In the genomic region with DNA sequence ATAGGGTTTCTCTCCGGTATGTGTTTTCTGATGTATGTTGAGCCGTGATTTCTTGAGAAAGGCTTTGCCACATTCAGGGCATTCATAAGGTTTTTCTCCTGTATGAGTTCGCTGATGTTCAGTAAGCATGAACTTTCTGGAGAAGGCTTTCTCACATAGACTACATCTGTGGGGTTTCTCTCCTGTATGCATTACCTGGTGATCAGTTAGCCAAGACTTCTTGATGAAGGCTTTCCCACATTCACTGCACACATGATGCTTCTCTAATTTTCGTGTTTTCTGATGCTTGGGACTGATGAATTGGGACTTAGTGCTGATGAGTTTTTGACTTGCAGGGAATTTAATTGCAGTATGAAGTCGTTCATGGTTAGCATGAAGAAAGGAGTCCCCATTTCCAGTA, we compare ENCODE assay signal across 27 cellular contexts. TPM values are rescaled to one million over a fixed set of nuclear protein-coding genes. Genes with fewer than 3 reads are reported as not detected.
DNase-seq lines count a peak whose midpoint lies in the region; ATAC-seq, FAIRE-seq and TF ChIP-seq lines count a peak whose summit lies in the region.
"Had no signal": no experiment of that assay in that cellular context is flagged by ENCODE, and none has a peak within 500 bp of the region (broad histone marks: within the 10 kb centered on the region; RNA-seq: fewer than 3 reads in every experiment).

No MANE protein-coding gene starts in this region.

- H3K4me3 ChIP-seq in liver (ENCODE audit: low read depth in 1 of 3, low read length in 3 of 3) (peak overlapping the region in 2 of 3 donors; percentile 62 to 70), right lobe of liver (no peak overlapping the region), K562 (no peak overlapping the region), kidney (ENCODE audit: low read length in 2 of 2) (peak overlapping the region; percentile 5 to 10), thoracic aorta (peak overlapping the region; percentile 4), MG63 (no peak overlapping the region), lower lobe of right lung (no peak overlapping the region)
- H3K4me3 ChIP-seq: SJSA1 had no signal

- no peak overlapping the region for H3K4me3 Mint-ChIP-seq in activated CD4-positive, alpha-beta memory T cell treated with anti-CD3 and anti-CD28 coated beads, Interleukin-2, amount 10 ng/mL, durations not matched to agents 7 days and 5 days
- H3K4me3 Mint-ChIP-seq: CD4-positive, alpha-beta T cell had no signal

- BruUV-seq in K562 (replicated peaks; lab: Mats Ljungman, UMichigan), result no TSS peak

- no peaks in the 10 kb centered on the region for H3K4me1 ChIP-seq in liver (ENCODE audit: control insufficient read depth in 4 of 4, insufficient read depth in 4 of 4, low read length in 3 of 4)
- no peaks in the 10 kb centered on the region for H3K4me1 ChIP-seq in right lobe of liver
- peaks cover 0 to 7% of the 10 kb centered on the region in 2 experiments; a peak in 1 of 5 replicates for H3K4me1 ChIP-seq in K562 (replicated peaks in 1 of 2; ENCODE audit: control insufficient read depth in 2 of 2, insufficient read depth in 2 of 2, low read length in 2 of 2)
- H3K4me1 ChIP-seq in kidney (ENCODE audit: control insufficient read depth in 1 of 2, insufficient read depth in 1 of 2, low read depth in 1 of 2, low read length in 2 of 2), result peaks cover 4 to 7% of the 10 kb centered on the region in 2 donors
- no peaks in the 10 kb centered on the region for H3K4me1 ChIP-seq in thoracic aorta (ENCODE audit: control insufficient read depth in 1 of 2, low read depth in 2 of 2)
- H3K4me1 ChIP-seq in lower lobe of right lung, result no peaks in the 10 kb centered on the region
- H3K4me1 ChIP-seq: SJSA1 had no signal

- POLR2A ChIA-PET in K562 (lab: Yijun Ruan, JAX), result no interaction called here
- POLR2A ChIA-PET in activated CD4-positive, alpha-beta memory T cell treated with anti-CD3 and anti-CD28 coated beads, Interleukin-2, amount 10 ng/mL, durations not matched to agents 7 days and 5 days (lab: Charles Lee), result no interaction called here

- no peaks in the 10 kb centered on the region for H3K4me1 Mint-ChIP-seq in activated CD4-positive, alpha-beta memory T cell treated with anti-CD3 and anti-CD28 coated beads, Interleukin-2, amount 10 ng/mL, durations not matched to agents 7 days and 5 days

- H3K4me2 ChIP-seq in K562 (ENCODE audit: insufficient read depth, low read length), result no peak overlapping the region
- H3K4me2 ChIP-seq: BLaER1 treated with 17β-estradiol and CSF1 and Interleukin-3, amounts not matched to agents 10 nM and 100 nM had no signal

- H4K20me1 ChIP-seq in K562 (replicated peaks; ENCODE audit: control insufficient read depth, insufficient read depth, low read length), result no peaks in the 10 kb centered on the region
- H4K20me1 ChIP-seq: BLaER1 treated with 17β-estradiol and CSF1 and Interleukin-3, amounts not matched to agents 10 nM and 100 nM had no signal

- H3K9ac ChIP-seq in liver (ENCODE audit: low read depth in 1 of 2, low read length in 2 of 2), result no peak overlapping the region
- H3K9ac ChIP-seq in K562 (ENCODE audit: insufficient read depth in 1 of 2, low read depth in 2 of 2, low read length in 2 of 2), result no peak overlapping the region
- no peak overlapping the region for H3K9ac ChIP-seq in kidney (ENCODE audit: low read length in 2 of 2)
- H3K9ac ChIP-seq: BLaER1 treated with 17β-estradiol and CSF1 and Interleukin-3, amounts not matched to agents 10 nM and 100 nM had no signal

- no peak for TF ChIP-seq EP300 in K562 (IDR thresholded peaks at IDR 0.05; ENCODE audit: low read length)

- TF ChIP-seq CTCF in liver (IDR thresholded peaks at IDR 0.05; ENCODE audit: low read depth, low read length, missing input control), result no peak
- TF ChIP-seq CTCF in right lobe of liver (IDR thresholded peaks at IDR 0.05), result no peak
- no peak for TF ChIP-seq CTCF in K562 (IDR thresholded peaks at IDR 0.05 in 2 of 3, conservative IDR thresholded peaks at IDR 0.05 in 1 of 3; ENCODE audit: insufficient read depth in 2 of 3, low read depth in 1 of 3, low read length in 3 of 3)
- TF ChIP-seq CTCF in kidney (IDR thresholded peaks at IDR 0.05; ENCODE audit: borderline replicate concordance, extremely low read depth, insufficient read depth), result no peak
- no peak for TF ChIP-seq CTCF in thoracic aorta (IDR thresholded peaks at IDR 0.05)
- TF ChIP-seq CTCF in lower lobe of right lung (IDR thresholded peaks at IDR 0.05), result no peak

- H3K27ac ChIP-seq in liver (ENCODE audit: low read depth in 1 of 2, low read length in 2 of 2) (no peak overlapping the region), right lobe of liver (no peak overlapping the region), K562 (ENCODE audit: extremely low read depth, low read depth, low read length) (no peak overlapping the region), kidney (ENCODE audit: low read depth in 2 of 2, low read length in 2 of 2) (no peak overlapping the region), thoracic aorta (no peak overlapping the region), lower lobe of right lung (no peak overlapping the region)
- H3K27ac ChIP-seq: BLaER1 treated with 17β-estradiol and CSF1 and Interleukin-3, amounts not matched to agents 10 nM and 100 nM; SJSA1 had no signal

- FAIRE-seq in K562 (lab: Jason Lieb, UNC) (no peak), kidney (lab: Jason Lieb, UNC) (no peak)
- FAIRE-seq: GM12892, H1 had no signal

- H3K27me3 ChIP-seq in liver (ENCODE audit: control insufficient read depth in 4 of 4, insufficient read depth in 4 of 4, low read length in 3 of 4) (no peaks in the 10 kb centered on the region), right lobe of liver (no peaks in the 10 kb centered on the region), K562 (ENCODE audit: control insufficient read depth in 2 of 2, insufficient read depth in 2 of 2, low read length in 2 of 2) (no peaks in the 10 kb centered on the region), thoracic aorta (replicated peaks; ENCODE audit: insufficient read depth) (no peaks in the 10 kb centered on the region), MG63 (no peaks in the 10 kb centered on the region), lower lobe of right lung (ENCODE audit: low read depth) (no peaks in the 10 kb centered on the region)
- H3K27me3 ChIP-seq: BLaER1 treated with 17β-estradiol and CSF1 and Interleukin-3, amounts not matched to agents 10 nM and 100 nM; SJSA1 had no signal

- in situ Hi-C loops in K562 (cut with MboI), result no loop called here

- peaks cover 30 to 70% (median 57%) of the 10 kb centered on the region in 4 donors for H3K36me3 ChIP-seq in liver (ENCODE audit: control insufficient read depth in 4 of 4, insufficient read depth in 3 of 4, low read depth in 1 of 4, low read length in 3 of 4)
- peaks cover 0 to 51% (median 41%) of the 10 kb centered on the region in 4 donors for H3K36me3 ChIP-seq in right lobe of liver
- H3K36me3 ChIP-seq in K562 (ENCODE audit: control insufficient read depth, insufficient read depth, low read length), result 0 out of 3 replicates have a peak, but pooled peaks cover 7% of the 10 kb centered on the region
- peaks cover 37 to 51% of the 10 kb centered on the region in 2 donors for H3K36me3 ChIP-seq in kidney (ENCODE audit: control insufficient read depth in 1 of 2, insufficient read depth in 2 of 2, low read length in 2 of 2)
- H3K36me3 ChIP-seq in thoracic aorta, result peaks cover 65% of the 10 kb centered on the region
- H3K36me3 ChIP-seq in MG63, result peaks cover 56% of the 10 kb centered on the region
- H3K36me3 ChIP-seq in lower lobe of right lung, result peaks cover 45% of the 10 kb centered on the region

- CTCF ChIA-PET in K562 (lab: Yijun Ruan, JAX; ENCODE audit: low intra/inter-chr PET ratio), result no interaction called here
- CTCF ChIA-PET in activated CD4-positive, alpha-beta memory T cell treated with anti-CD3 and anti-CD28 coated beads, Interleukin-2, amount 10 ng/mL, durations not matched to agents 7 days and 5 days (lab: Charles Lee), result no interaction called here

- H3K9me1 ChIP-seq in K562 (ENCODE audit: control insufficient read depth, insufficient read depth, low read length), result no peaks in the 10 kb centered on the region

- H3K27ac Mint-ChIP-seq in activated CD4-positive, alpha-beta memory T cell treated with anti-CD3 and anti-CD28 coated beads, Interleukin-2, amount 10 ng/mL, durations not matched to agents 7 days and 5 days, result no peak overlapping the region
- H3K27ac Mint-ChIP-seq: CD4-positive, alpha-beta T cell had no signal

- no peak for DNase-seq in right lobe of liver
- no peak for DNase-seq in K562 (ENCODE audit: extremely low read depth in 1 of 4, low spot score in 3 of 4)
- no peak for DNase-seq in kidney
- DNase-seq in thoracic aorta (ENCODE audit: low spot score), result no peak
- DNase-seq in MG63, result no peak
- no peak for DNase-seq in activated CD4-positive, alpha-beta memory T cell treated with anti-CD3 and anti-CD28 coated beads, Interleukin-2, amount 10 ng/mL, durations not matched to agents 7 days and 5 days
- no peak for DNase-seq in lower lobe of right lung
- DNase-seq: CD4-positive, alpha-beta T cell; DMS79 treated with DMSO at 0.1 percent for 48 hours; GF-D8; Kasumi-1; MV-4-11; NCI-H1105; NCI-H1436 treated with DMSO at 0.1 percent for 48 hours; NCI-H187 treated with DMSO at 0.1 percent for 48 hours; NCI-H2107; NCI-H446 treated with DMSO at 0.1 percent for 48 hours; NCI-H526; NCI-H82; NK-92 treated with Interleukin-12 subunit alpha and Interleukin-12 subunit beta, amount 100 ng/mL, for 24 hours; PC-3; Right ventricle myocardium superior had no signal

- intact Hi-C loops in right lobe of liver (cut with DNase I), result no loop called here
- intact Hi-C loops in K562 (cut with micrococcal nuclease), result no loop called here
- intact Hi-C loops in kidney (cut with DNase I), result no loop called here
- intact Hi-C loops in lower lobe of right lung (cut with DNase I), result no loop called here

- peaks cover 77% of the 10 kb centered on the region for H3K36me3 Mint-ChIP-seq in activated CD4-positive, alpha-beta memory T cell treated with anti-CD3 and anti-CD28 coated beads, Interleukin-2, amount 10 ng/mL, durations not matched to agents 7 days and 5 days (ENCODE audit: low read depth)

- ATAC-seq in right lobe of liver, result no peak
- no peak for ATAC-seq in K562
- ATAC-seq in thoracic aorta (ENCODE audit: insufficient number of reproducible peaks, low FRiP score, low read depth), result no peak
- ATAC-seq in lower lobe of right lung, result no peak
- ATAC-seq: PC-3 had no signal

- 97% methylated on average over 5 of the region's 5 CpGs for WGBS in liver
- WGBS in right lobe of liver (ENCODE audit: insufficient coverage, low coverage, low lambda C conversion rate, missing lambda C conversion rate), result 93% methylated on average over 3 of the region's 5 CpGs
- WGBS in K562 (ENCODE audit: insufficient coverage, low coverage, missing lambda C conversion rate), result 9% methylated on average over 5 of the region's 5 CpGs

- H3K9me3 ChIP-seq in liver (ENCODE audit: control insufficient read depth in 4 of 4, low read length in 3 of 4), result peaks cover 66 to 91% (median 75%) of the 10 kb centered on the region in 4 donors
- H3K9me3 ChIP-seq in right lobe of liver, result peaks cover 0 to 54% (median 33%) of the 10 kb centered on the region in 4 donors
- H3K9me3 ChIP-seq in K562 (replicated peaks; ENCODE audit: control insufficient read depth, insufficient read depth, low read depth, low read length), result peaks cover 11% of the 10 kb centered on the region
- peaks cover 34 to 37% of the 10 kb centered on the region in 2 donors for H3K9me3 ChIP-seq in kidney (ENCODE audit: control insufficient read depth in 1 of 2, low read length in 2 of 2)
- peaks cover 100% of the 10 kb centered on the region for H3K9me3 ChIP-seq in thoracic aorta
- peaks cover 49% of the 10 kb centered on the region for H3K9me3 ChIP-seq in MG63
- H3K9me3 ChIP-seq in lower lobe of right lung, result peaks cover 100% of the 10 kb centered on the region

- TF ChIP-seq RAD21 in liver (IDR thresholded peaks at IDR 0.05), result no peak
- TF ChIP-seq RAD21 in K562 (CRISPR knock-in tag; conservative IDR thresholded peaks at IDR 0.05 in 1 of 2, IDR thresholded peaks at IDR 0.05 in 1 of 2), result no peak

- H3K27me3 Mint-ChIP-seq in activated CD4-positive, alpha-beta memory T cell treated with anti-CD3 and anti-CD28 coated beads, Interleukin-2, amount 10 ng/mL, durations not matched to agents 7 days and 5 days, result no peaks in the 10 kb centered on the region
- H3K27me3 Mint-ChIP-seq: CD4-positive, alpha-beta T cell had no signal

- peaks cover 69% of the 10 kb centered on the region for H3K9me3 Mint-ChIP-seq in activated CD4-positive, alpha-beta memory T cell treated with anti-CD3 and anti-CD28 coated beads, Interleukin-2, amount 10 ng/mL, durations not matched to agents 7 days and 5 days

- no peaks in the 10 kb centered on the region for H3K79me2 ChIP-seq in K562 (ENCODE audit: control insufficient read depth, insufficient read depth, low read length)

- TF ChIP-seq POLR2A in right lobe of liver (IDR thresholded peaks at IDR 0.05) (no peak), K562 (conservative IDR thresholded peaks at IDR 0.05) (no peak)

- no peak overlapping the region for H2AFZ ChIP-seq in K562 (ENCODE audit: low read depth, low read length)

RNA-seq across cellular contexts. Expression of a gene that starts 21.1 kb away (rescaled TPM):
- total RNA-seq in liver (1 to 10 TPM; 3.7 to 4.9 TPM), right lobe of liver (1 to 10 TPM; 2.5 to 5.8 (median 3.4) TPM), K562 (2014; rRNA removed) (1.8 TPM in 2 replicates), K562 (2014; rRNA removed; fragmentation: Illumina TruSeq; extraction: Trizol) (3.4 and 4.9 TPM in 2 replicates), K562 (2015; rRNA removed; fragmentation: Illumina TruSeq; extraction: Trizol) (3.0 and 3.1 TPM in 2 replicates), K562 (2021) (2.0 and 2.9 TPM in 2 replicates), kidney (18.9 TPM), thoracic aorta (10 to 100 TPM in 1 of 2 donors, 1 to 10 TPM in 1; 7.3 to 15.4 TPM), lower lobe of right lung (13.7 TPM)
- polyA plus RNA-seq in liver (1 to 10 TPM; 2.1 to 3.6 TPM), K562 (2011; rRNA removed) (1.9 and 3.5 TPM in 2 replicates), K562 (2014; fragmentation: Illumina TruSeq; extraction: Trizol) (2.9 TPM in 2 replicates), K562 (2014; fragmentation: Nextera tagmentation; extraction: Ambion mirVana) (1 to 10 TPM; 3.4 to 4.8 TPM), K562 (2014; rRNA removed) (1.6 and 1.7 TPM in 2 replicates), kidney (ENCODE audit: insufficient read depth, low read depth, low replicate concordance) (7.8 TPM)
- 2.4 and 5.7 TPM in 2 replicates for total RNA-seq in K562 (2011; cell fraction: chromatin; rRNA removed; ENCODE audit: low replicate concordance)
- total RNA-seq in K562 (2011; cell fraction: nucleolus; rRNA removed), result 1.8 and 2.5 TPM in 2 replicates
- total RNA-seq in K562 (2011; cell fraction: nucleoplasm; rRNA removed), result 3.5 and 5.0 TPM in 2 replicates
- 0.10 and 1.2 TPM in 2 replicates for polyA plus RNA-seq in K562 (2011; cell fraction: cytosol; rRNA removed)
- polyA plus RNA-seq in K562 (2011; cell fraction: nucleus; rRNA removed), result 0.87 and 2.2 TPM in 2 replicates
- polyA plus RNA-seq in K562 (2012), result 1.9 and 2.9 TPM in 2 replicates
- 2.3 and 7.2 TPM in 2 replicates for polyA minus RNA-seq in K562 (2011; rRNA and poly(A)+ RNA removed)
- 1.0 and 1.1 TPM in 2 replicates for polyA minus RNA-seq in K562 (2011; cell fraction: cytosol; rRNA and poly(A)+ RNA removed)
- polyA minus RNA-seq in K562 (2011; cell fraction: nucleus; rRNA and poly(A)+ RNA removed), result 1.1 and 3.6 TPM in 2 replicates
- 3.0 and 4.8 TPM in 2 replicates for total RNA-seq in MG63 (2014; rRNA removed; shearing (Covaris generic); ENCODE audit: low replicate concordance)
- 10 to 100 TPM; 14.0 to 15.9 TPM for total RNA-seq in activated CD4-positive, alpha-beta memory T cell treated with anti-CD3 and anti-CD28 coated beads, Interleukin-2, amount 10 ng/mL, durations not matched to agents 7 days and 5 days

RNA-seq across cellular contexts. Expression of a gene that starts 38.3 kb away (rescaled TPM):
- total RNA-seq in liver (1 to 10 TPM; 2.6 to 2.8 TPM), right lobe of liver (1 to 10 TPM in 5 of 6 experiments, under 1 TPM in 1; 0.87 to 2.7 (median 2.2) TPM), K562 (2014; rRNA removed) (2.4 and 2.8 TPM in 2 replicates), K562 (2014; rRNA removed; fragmentation: Illumina TruSeq; extraction: Trizol) (4.4 and 5.3 TPM in 2 replicates), K562 (2015; rRNA removed; fragmentation: Illumina TruSeq; extraction: Trizol) (2.8 and 3.7 TPM in 2 replicates), K562 (2021) (1.7 and 2.4 TPM in 2 replicates), kidney (6.9 TPM), thoracic aorta (1 to 10 TPM; 2.0 to 2.2 TPM), lower lobe of right lung (7.9 TPM)
- polyA plus RNA-seq in liver (1 to 10 TPM; 1.1 to 1.3 TPM), K562 (2011; rRNA removed) (1.8 and 2.7 TPM in 2 replicates), K562 (2014; fragmentation: Illumina TruSeq; extraction: Trizol) (2.4 and 2.7 TPM in 2 replicates), K562 (2014; fragmentation: Nextera tagmentation; extraction: Ambion mirVana) (1 to 10 TPM; 2.3 to 4.5 TPM), K562 (2014; rRNA removed) (2.1 and 2.3 TPM in 2 replicates), kidney (ENCODE audit: insufficient read depth, low read depth, low replicate concordance) (5.8 TPM)
- 6.8 and 8.0 TPM in 2 replicates for total RNA-seq in K562 (2011; cell fraction: chromatin; rRNA removed; ENCODE audit: low replicate concordance)
- total RNA-seq in K562 (2011; cell fraction: nucleolus; rRNA removed), result 3.9 and 4.3 TPM in 2 replicates
- total RNA-seq in K562 (2011; cell fraction: nucleoplasm; rRNA removed), result 4.8 and 5.1 TPM in 2 replicates
- 1.3 and 1.7 TPM in 2 replicates for polyA plus RNA-seq in K562 (2011; cell fraction: cytosol; rRNA removed)
- polyA plus RNA-seq in K562 (2011; cell fraction: nucleus; rRNA removed), result 1.6 and 1.7 TPM in 2 replicates
- 2.4 and 2.5 TPM in 2 replicates for polyA plus RNA-seq in K562 (2012)
- 7.2 and 7.4 TPM in 2 replicates for polyA minus RNA-seq in K562 (2011; rRNA and poly(A)+ RNA removed)
- polyA minus RNA-seq in K562 (2011; cell fraction: cytosol; rRNA and poly(A)+ RNA removed), result 1.4 and 4.5 TPM in 2 replicates
- polyA minus RNA-seq in K562 (2011; cell fraction: nucleus; rRNA and poly(A)+ RNA removed), result 2.6 and 7.3 TPM in 2 replicates
- total RNA-seq in MG63 (2014; rRNA removed; shearing (Covaris generic); ENCODE audit: low replicate concordance), result 0.84 and 3.0 TPM in 2 replicates
- 1 to 10 TPM; 7.7 to 8.1 TPM for total RNA-seq in activated CD4-positive, alpha-beta memory T cell treated with anti-CD3 and anti-CD28 coated beads, Interleukin-2, amount 10 ng/mL, durations not matched to agents 7 days and 5 days

RNA-seq across cellular contexts. Expression of a gene that starts 42.4 kb away (rescaled TPM):
- total RNA-seq in liver (1 to 10 TPM; 3.6 to 6.2 TPM), right lobe of liver (1 to 10 TPM; 1.2 to 5.0 (median 3.3) TPM), K562 (2014; rRNA removed) (1.2 and 4.4 TPM in 2 replicates), K562 (2014; rRNA removed; fragmentation: Illumina TruSeq; extraction: Trizol) (3.8 and 4.7 TPM in 2 replicates), K562 (2015; rRNA removed; fragmentation: Illumina TruSeq; extraction: Trizol) (2.2 and 2.9 TPM in 2 replicates), K562 (2021) (2.2 and 3.0 TPM in 2 replicates), kidney (15.3 TPM), thoracic aorta (10 to 100 TPM in 1 of 2 donors, 1 to 10 TPM in 1; 4.7 to 19.8 TPM), lower lobe of right lung (9.6 TPM)
- polyA plus RNA-seq in liver (1 to 10 TPM; 1.7 to 2.1 TPM), K562 (2011; rRNA removed) (0.69 and 2.7 TPM in 2 replicates), K562 (2014; fragmentation: Illumina TruSeq; extraction: Trizol) (2.1 and 2.4 TPM in 2 replicates), K562 (2014; fragmentation: Nextera tagmentation; extraction: Ambion mirVana) (1 to 10 TPM; 1.2 to 1.8 TPM), K562 (2014; rRNA removed) (2.3 and 2.7 TPM in 2 replicates), kidney (ENCODE audit: insufficient read depth, low read depth, low replicate concordance) (5.3 TPM)
- total RNA-seq in K562 (2011; cell fraction: chromatin; rRNA removed; ENCODE audit: low replicate concordance), result 7.8 and 13.9 TPM in 2 replicates
- 5.3 and 6.4 TPM in 2 replicates for total RNA-seq in K562 (2011; cell fraction: nucleolus; rRNA removed)
- total RNA-seq in K562 (2011; cell fraction: nucleoplasm; rRNA removed), result 7.0 and 7.1 TPM in 2 replicates
- 0.18 and 0.95 TPM in 2 replicates for polyA plus RNA-seq in K562 (2011; cell fraction: cytosol; rRNA removed)
- polyA plus RNA-seq in K562 (2011; cell fraction: nucleus; rRNA removed), result 0.29 and 2.6 TPM in 2 replicates
- 1.8 and 2.3 TPM in 2 replicates for polyA plus RNA-seq in K562 (2012)
- 1.5 and 9.2 TPM in 2 replicates for polyA minus RNA-seq in K562 (2011; rRNA and poly(A)+ RNA removed)
- polyA minus RNA-seq in K562 (2011; cell fraction: cytosol; rRNA and poly(A)+ RNA removed), result 3.1 TPM in 1 of 2 replicates, not detected in the other
- polyA minus RNA-seq in K562 (2011; cell fraction: nucleus; rRNA and poly(A)+ RNA removed), result 1.1 and 4.4 TPM in 2 replicates
- 5.6 and 8.4 TPM in 2 replicates for total RNA-seq in MG63 (2014; rRNA removed; shearing (Covaris generic); ENCODE audit: low replicate concordance)
- 10 to 100 TPM; 11.4 to 12.1 TPM for total RNA-seq in activated CD4-positive, alpha-beta memory T cell treated with anti-CD3 and anti-CD28 coated beads, Interleukin-2, amount 10 ng/mL, durations not matched to agents 7 days and 5 days

Comparison
In these comparisons a context has a peak if more than half of its experiments do, and no peak if none do; other contexts are left out.
1. H3K4me3 ChIP-seq: peak in liver (2 of 3), kidney (2 of 2) and thoracic aorta (single experiment); none in right lobe of liver (0 of 3), K562 (single experiment), MG63 (single experiment) and lower lobe of right lung (single experiment).